ENCODE assay signal across 1 cellular context in the genomic region with DNA sequence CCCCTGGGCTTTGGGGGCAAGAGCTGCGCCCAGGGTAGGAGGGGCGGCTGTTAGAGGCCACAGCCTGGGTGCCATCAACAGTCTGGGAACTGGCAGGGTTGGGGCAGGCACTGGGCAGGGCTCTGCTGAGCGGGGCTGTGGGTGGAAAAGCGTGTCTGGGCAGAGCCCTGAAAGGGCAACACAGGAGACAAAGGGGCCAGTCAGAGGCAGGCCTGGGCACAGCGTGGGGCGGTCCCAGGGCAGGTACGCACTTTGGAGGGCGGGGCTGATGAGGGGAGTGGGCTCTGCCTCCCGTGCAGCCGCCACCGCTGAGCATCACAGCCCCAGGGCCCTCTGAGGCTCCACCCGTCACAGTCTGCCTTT.
TF ChIP-seq lines count a peak whose summit lies in the region.

No MANE protein-coding gene starts in this region.

TF ChIP-seq in HepG2, 621 proteins besides CTCF, POLR2A, EP300 and RAD21 (continued from another document):
- TF ChIP-seq, protein P1, sequence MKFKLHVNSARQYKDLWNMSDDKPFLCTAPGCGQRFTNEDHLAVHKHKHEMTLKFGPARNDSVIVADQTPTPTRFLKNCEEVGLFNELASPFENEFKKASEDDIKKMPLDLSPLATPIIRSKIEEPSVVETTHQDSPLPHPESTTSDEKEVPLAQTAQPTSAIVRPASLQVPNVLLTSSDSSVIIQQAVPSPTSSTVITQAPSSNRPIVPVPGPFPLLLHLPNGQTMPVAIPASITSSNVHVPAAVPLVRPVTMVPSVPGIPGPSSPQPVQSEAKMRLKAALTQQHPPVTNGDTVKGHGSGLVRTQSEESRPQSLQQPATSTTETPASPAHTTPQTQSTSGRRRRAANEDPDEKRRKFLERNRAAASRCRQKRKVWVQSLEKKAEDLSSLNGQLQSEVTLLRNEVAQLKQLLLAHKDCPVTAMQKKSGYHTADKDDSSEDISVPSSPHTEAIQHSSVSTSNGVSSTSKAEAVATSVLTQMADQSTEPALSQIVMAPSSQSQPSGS (CRISPR knock-in tag; IDR thresholded peaks at IDR 0.05), result no peak
- no peak for TF ChIP-seq RARA (CRISPR knock-in tag; IDR thresholded peaks at IDR 0.05)
- 0 out of 2 replicates have a peak, but pooled peaks have one; percentile 17 for TF ChIP-seq GFI1 (CRISPR knock-in tag; IDR thresholded peaks at IDR 0.05; ENCODE audit: borderline replicate concordance)
- no peak for TF ChIP-seq ZFY (CRISPR knock-in tag; IDR thresholded peaks at IDR 0.05)
- TF ChIP-seq ZNF549 (CRISPR knock-in tag; IDR thresholded peaks at IDR 0.05), result no peak
- TF ChIP-seq SNAPC2 (CRISPR knock-in tag; IDR thresholded peaks at IDR 0.05), result no peak
- no peak for TF ChIP-seq ZNF160 (CRISPR knock-in tag; IDR thresholded peaks at IDR 0.05)
- peak; percentile 50 for TF ChIP-seq ZNF883 (CRISPR knock-in tag; IDR thresholded peaks at IDR 0.05; ENCODE audit: not compliant biosample characterization)
- TF ChIP-seq NR1H2 (CRISPR knock-in tag; IDR thresholded peaks at IDR 0.05; ENCODE audit: borderline replicate concordance, low read depth), result no peak
- TF ChIP-seq ZNF276 (CRISPR knock-in tag; IDR thresholded peaks at IDR 0.05; ENCODE audit: low read depth), result no peak
- TF ChIP-seq HDAC2 (CRISPR knock-in tag; IDR thresholded peaks at IDR 0.05), result no peak
- TF ChIP-seq ZNF572 (CRISPR knock-in tag; IDR thresholded peaks at IDR 0.05), result no peak
- TF ChIP-seq, protein P2, sequence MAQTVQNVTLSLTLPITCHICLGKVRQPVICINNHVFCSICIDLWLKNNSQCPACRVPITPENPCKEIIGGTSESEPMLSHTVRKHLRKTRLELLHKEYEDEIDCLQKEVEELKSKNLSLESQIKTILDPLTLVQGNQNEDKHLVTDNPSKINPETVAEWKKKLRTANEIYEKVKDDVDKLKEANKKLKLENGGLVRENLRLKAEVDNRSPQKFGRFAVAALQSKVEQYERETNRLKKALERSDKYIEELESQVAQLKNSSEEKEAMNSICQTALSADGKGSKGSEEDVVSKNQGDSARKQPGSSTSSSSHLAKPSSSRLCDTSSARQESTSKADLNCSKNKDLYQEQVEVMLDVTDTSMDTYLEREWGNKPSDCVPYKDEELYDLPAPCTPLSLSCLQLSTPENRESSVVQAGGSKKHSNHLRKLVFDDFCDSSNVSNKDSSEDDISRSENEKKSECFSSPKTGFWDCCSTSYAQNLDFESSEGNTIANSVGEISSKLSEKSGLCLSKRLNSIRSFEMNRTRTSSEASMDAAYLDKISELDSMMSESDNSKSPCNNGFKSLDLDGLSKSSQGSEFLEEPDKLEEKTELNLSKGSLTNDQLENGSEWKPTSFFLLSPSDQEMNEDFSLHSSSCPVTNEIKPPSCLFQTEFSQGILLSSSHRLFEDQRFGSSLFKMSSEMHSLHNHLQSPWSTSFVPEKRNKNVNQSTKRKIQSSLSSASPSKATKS (CRISPR knock-in tag; IDR thresholded peaks at IDR 0.05), result peak; percentile 70; the same call in 1 of the 2 replicates
- TF ChIP-seq ZNF772 (CRISPR knock-in tag; IDR thresholded peaks at IDR 0.05), result no peak
- no peak for TF ChIP-seq ZHX1 (CRISPR knock-in tag; IDR thresholded peaks at IDR 0.05; ENCODE audit: low read depth)
- TF ChIP-seq ZNF296 (CRISPR knock-in tag; conservative IDR thresholded peaks at IDR 0.05), result no peak
- TF ChIP-seq, protein P3, sequence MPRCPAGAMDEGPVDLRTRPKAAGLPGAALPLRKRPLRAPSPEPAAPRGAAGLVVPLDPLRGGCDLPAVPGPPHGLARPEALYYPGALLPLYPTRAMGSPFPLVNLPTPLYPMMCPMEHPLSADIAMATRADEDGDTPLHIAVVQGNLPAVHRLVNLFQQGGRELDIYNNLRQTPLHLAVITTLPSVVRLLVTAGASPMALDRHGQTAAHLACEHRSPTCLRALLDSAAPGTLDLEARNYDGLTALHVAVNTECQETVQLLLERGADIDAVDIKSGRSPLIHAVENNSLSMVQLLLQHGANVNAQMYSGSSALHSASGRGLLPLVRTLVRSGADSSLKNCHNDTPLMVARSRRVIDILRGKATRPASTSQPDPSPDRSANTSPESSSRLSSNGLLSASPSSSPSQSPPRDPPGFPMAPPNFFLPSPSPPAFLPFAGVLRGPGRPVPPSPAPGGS (CRISPR knock-in tag; IDR thresholded peaks at IDR 0.05), result no peak
- no peak for TF ChIP-seq ZBTB10 (CRISPR knock-in tag; IDR thresholded peaks at IDR 0.05; ENCODE audit: borderline replicate concordance)
- no peak for TF ChIP-seq ZNF724P (CRISPR knock-in tag; IDR thresholded peaks at IDR 0.05; ENCODE audit: borderline replicate concordance)
- no peak for TF ChIP-seq TEAD3 (CRISPR knock-in tag; optimal IDR thresholded peaks at IDR 0.05; ENCODE audit: borderline replicate concordance)
- no peak for TF ChIP-seq HHEX (CRISPR knock-in tag; IDR thresholded peaks at IDR 0.05)
- no peak for TF ChIP-seq ZNF468 (CRISPR knock-in tag; IDR thresholded peaks at IDR 0.05)
- TF ChIP-seq, protein P4, sequence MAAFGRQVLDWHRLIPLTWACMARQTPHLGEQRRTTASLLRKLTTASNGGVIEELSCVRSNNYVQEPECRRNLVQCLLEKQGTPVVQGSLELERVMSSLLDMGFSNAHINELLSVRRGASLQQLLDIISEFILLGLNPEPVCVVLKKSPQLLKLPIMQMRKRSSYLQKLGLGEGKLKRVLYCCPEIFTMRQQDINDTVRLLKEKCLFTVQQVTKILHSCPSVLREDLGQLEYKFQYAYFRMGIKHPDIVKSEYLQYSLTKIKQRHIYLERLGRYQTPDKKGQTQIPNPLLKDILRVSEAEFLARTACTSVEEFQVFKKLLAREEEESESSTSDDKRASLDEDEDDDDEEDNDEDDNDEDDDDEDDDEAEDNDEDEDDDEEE (CRISPR knock-in tag; IDR thresholded peaks at IDR 0.05), result 0 out of 2 replicates have a peak, but pooled peaks have one; percentile 56
- TF ChIP-seq ZNF33A (CRISPR knock-in tag; IDR thresholded peaks at IDR 0.05; ENCODE audit: borderline replicate concordance), result no peak
- no peak for TF ChIP-seq SP140L (CRISPR knock-in tag; IDR thresholded peaks at IDR 0.05; ENCODE audit: borderline replicate concordance)
- no peak for TF ChIP-seq DNMT3B (CRISPR knock-in tag; conservative IDR thresholded peaks at IDR 0.05)
- TF ChIP-seq RBFOX2 (IDR thresholded peaks at IDR 0.05; ENCODE audit: low read depth, low read length), result no peak
